13 cellular contexts compared by ENCODE assay signal in the genomic region with DNA sequence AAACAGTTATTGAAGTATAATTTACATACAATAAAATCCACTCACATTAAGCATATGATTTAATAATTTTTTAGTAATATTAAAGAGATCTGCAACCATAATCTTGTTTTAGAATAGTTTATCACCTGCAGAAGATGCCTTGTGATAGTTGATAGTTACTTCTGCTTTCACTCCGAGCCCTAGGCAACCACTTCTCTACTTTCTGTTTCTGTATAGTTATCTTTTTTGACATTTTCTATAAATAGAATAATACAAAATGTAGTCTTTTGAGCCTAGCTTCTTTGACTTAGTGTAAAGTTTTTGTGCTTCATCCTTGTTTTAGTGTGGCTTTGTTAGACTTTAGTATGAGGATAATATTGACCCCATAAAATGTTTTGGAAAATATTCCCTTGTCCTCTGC.
A peak's percentile ranks its signal among the peaks of the same experiment; 100 is the strongest.
DNase-seq lines count a peak whose midpoint lies in the region; ATAC-seq lines count a peak whose summit lies in the region.
"Had no signal": no experiment of that assay in that cellular context is flagged by ENCODE, and none has a peak within 500 bp of the region (broad histone marks: within the 10 kb centered on the region; RNA-seq: fewer than 3 reads in every experiment).

No MANE protein-coding gene starts in this region.

- H3K14ac ChIP-seq in neuronal stem cell (ENCODE audit: low read length): no peak overlapping the region

- DNase-seq in RPMI8226 (peak; percentile 16), neuronal stem cell (ENCODE audit: low spot score) (no peak), NCI-H1105 (lab: John Stamatoyannopoulos, UW) (no peak)
- no peak for DNase-seq in activated CD4-positive, alpha-beta T cell treated with anti-CD3 and anti-CD28 coated beads, Interleukin-2, amount 50 U/mL, for 4 hours
- DNase-seq: activated naive CD8-positive, alpha-beta T cell treated with anti-CD3 and anti-CD28 coated beads, Interleukin-2, amount 50 U/mL, for 24 hours; CD4-positive, alpha-beta memory T cell; NCI-H187 treated with DMSO at 0.1 percent for 48 hours had no signal

- no peak overlapping the region for H3K4me2 ChIP-seq in neuronal stem cell (ENCODE audit: insufficient read depth, low read length, poor library complexity, severe bottlenecking)

- H3K4me3 ChIP-seq in neuronal stem cell (ENCODE audit: low read length in 2 of 2): no peak overlapping the region
- H3K4me3 ChIP-seq: HAP-1, thoracic aorta had no signal

- H2BK12ac ChIP-seq in neuronal stem cell (ENCODE audit: low read length): no peak overlapping the region

- H3K9me3 ChIP-seq in neuronal stem cell (replicated peaks in 1 of 2; ENCODE audit: control insufficient read depth in 2 of 2, insufficient read depth in 1 of 2, low read depth in 1 of 2, low read length in 2 of 2): peaks cover 0 to 16% of the 10 kb centered on the region in 2 donors
- H3K9me3 ChIP-seq: HAP-1 had no signal

- peaks cover 4% of the 10 kb centered on the region for H3K9me3 Mint-ChIP-seq in activated T-helper 17 cell treated with anti-CD3 and anti-CD28 coated beads, Interleukin-2, amount 50 U/mL, for 72 hours

- H3K79me1 ChIP-seq in neuronal stem cell (ENCODE audit: low read depth, low read length): no peaks in the 10 kb centered on the region

- H3K27ac Mint-ChIP-seq in activated T-helper 17 cell treated with anti-CD3 and anti-CD28 coated beads, Interleukin-2, amount 50 U/mL, for 72 hours: no peak overlapping the region
- H3K27ac Mint-ChIP-seq: activated naive CD8-positive, alpha-beta T cell treated with anti-CD3 and anti-CD28 coated beads, Interleukin-2, amount 50 U/mL, for 24 hours; CD4-positive, alpha-beta memory T cell had no signal

- H3K27me3 Mint-ChIP-seq in activated T-helper 17 cell treated with anti-CD3 and anti-CD28 coated beads, Interleukin-2, amount 50 U/mL, for 72 hours: no peaks in the 10 kb centered on the region
- H3K27me3 Mint-ChIP-seq: activated naive CD8-positive, alpha-beta T cell treated with anti-CD3 and anti-CD28 coated beads, Interleukin-2, amount 50 U/mL, for 24 hours; CD4-positive, alpha-beta memory T cell had no signal

- ATAC-seq in GM18499 (IDR thresholded peaks at IDR 0.05; ENCODE audit: insufficient read depth, unreplicated experiment): peak; percentile 96
- peak; percentile 93 for ATAC-seq in GM21423 (IDR thresholded peaks at IDR 0.05; ENCODE audit: unreplicated experiment)
- peak; percentile 96 for ATAC-seq in HG03139 (IDR thresholded peaks at IDR 0.05; ENCODE audit: unreplicated experiment)
- no peak for ATAC-seq in activated T-helper 17 cell treated with anti-CD3 and anti-CD28 coated beads, Interleukin-2, amount 50 U/mL, for 72 hours (replicated peaks)
- ATAC-seq: activated naive CD8-positive, alpha-beta T cell treated with anti-CD3 and anti-CD28 coated beads, Interleukin-2, amount 50 U/mL, for 24 hours had no signal

- no peak overlapping the region for H2BK5ac ChIP-seq in neuronal stem cell (ENCODE audit: low read length)

- no CpG with 5 or more reads among the region's 1 CpG for WGBS in neuronal stem cell (ENCODE audit: extremely low coverage in 2 of 2, insufficient read length in 2 of 2, insufficient replicate concordance in 1 of 2), 2 donors

- H3K27ac ChIP-seq in neuronal stem cell (replicated peaks; ENCODE audit: low read length): no peak overlapping the region
- H3K27ac ChIP-seq: thoracic aorta had no signal

- H3K36me3 ChIP-seq in neuronal stem cell (replicated peaks in 1 of 2; ENCODE audit: control insufficient read depth in 2 of 2, insufficient read depth in 2 of 2, low read length in 2 of 2): peaks cover 0 to 2% of the 10 kb centered on the region in 2 donors
- H3K36me3 ChIP-seq: HAP-1, thoracic aorta had no signal

- H3K4me1 ChIP-seq in neuronal stem cell (ENCODE audit: control insufficient read depth in 2 of 2, insufficient read depth in 1 of 2, low read depth in 1 of 2, low read length in 2 of 2): no peaks in the 10 kb centered on the region

- H3K4me1 Mint-ChIP-seq in activated T-helper 17 cell treated with anti-CD3 and anti-CD28 coated beads, Interleukin-2, amount 50 U/mL, for 72 hours: peaks cover 5% of the 10 kb centered on the region

- no peak overlapping the region for H2AFZ ChIP-seq in neuronal stem cell (ENCODE audit: low read length)

- H4K8ac ChIP-seq in neuronal stem cell (ENCODE audit: low read depth, low read length): no peak overlapping the region

- no peaks in the 10 kb centered on the region for H3K27me3 ChIP-seq in neuronal stem cell (ENCODE audit: control insufficient read depth in 3 of 3, insufficient read depth in 3 of 3, low read depth in 1 of 3, low read length in 3 of 3)

- H3K4me3 Mint-ChIP-seq in activated T-helper 17 cell treated with anti-CD3 and anti-CD28 coated beads, Interleukin-2, amount 50 U/mL, for 72 hours: no peak overlapping the region
- H3K4me3 Mint-ChIP-seq: activated naive CD8-positive, alpha-beta T cell treated with anti-CD3 and anti-CD28 coated beads, Interleukin-2, amount 50 U/mL, for 24 hours; CD4-positive, alpha-beta memory T cell had no signal

- peaks cover 26% of the 10 kb centered on the region for H3K36me3 Mint-ChIP-seq in activated T-helper 17 cell treated with anti-CD3 and anti-CD28 coated beads, Interleukin-2, amount 50 U/mL, for 72 hours (ENCODE audit: low read depth)

- no peak overlapping the region for H4K91ac ChIP-seq in neuronal stem cell (ENCODE audit: low read depth, low read length, poor library complexity)

- no peak overlapping the region for H3K18ac ChIP-seq in neuronal stem cell (ENCODE audit: low read length)

- no peak overlapping the region for H3K9ac ChIP-seq in neuronal stem cell (ENCODE audit: low read depth, low read length, poor library complexity)

- no peak overlapping the region for H3K4ac ChIP-seq in neuronal stem cell (ENCODE audit: low read length)

- H2AK5ac ChIP-seq in neuronal stem cell (ENCODE audit: low read depth, low read length): no peak overlapping the region

- no peak overlapping the region for H2BK120ac ChIP-seq in neuronal stem cell (ENCODE audit: low read depth, low read length)

- no peak overlapping the region for H2BK15ac ChIP-seq in neuronal stem cell (ENCODE audit: low read length)

- no peak overlapping the region for H3K23ac ChIP-seq in neuronal stem cell (ENCODE audit: low read depth, low read length, poor library complexity)
